In genomic region chr7:100556541-100556940, GRCh38 we compare ENCODE assay signal across 10 cellular contexts. TPM values are rescaled to one million over a fixed set of nuclear protein-coding genes. Genes with fewer than 3 reads are reported as not detected.
DNase-seq lines count a peak whose midpoint lies in the region; ATAC-seq lines count a peak whose summit lies in the region.
"Had no signal": no experiment of that assay in that cellular context is flagged by ENCODE, and none has a peak within 500 bp of the region (broad histone marks: within the 10 kb centered on the region; RNA-seq: fewer than 3 reads in every experiment).

No MANE protein-coding gene starts in this region.

- no peak for DNase-seq in activated CD4-positive, alpha-beta T cell treated with anti-CD3 and anti-CD28 coated beads, Interleukin-2, amount 10 ng/mL, durations not matched to agents 24 days and 14 days
- no peak for DNase-seq in activated CD4-positive, alpha-beta T cell treated with anti-CD3 and anti-CD28 coated beads, Interleukin-2, amount 50 U/mL, for 1 hour
- DNase-seq in renal cortical epithelial cell (ENCODE audit: low read depth) (peak; percentile 38), islet precursor cell (no peak)

- H3K9me3 Mint-ChIP-seq in activated CD4-positive, alpha-beta T cell treated with anti-CD3 and anti-CD28 coated beads, Interleukin-2, amount 10 ng/mL, durations not matched to agents 24 days and 14 days = no peaks in the 10 kb centered on the region
- H3K9me3 Mint-ChIP-seq in activated naive CD8-positive, alpha-beta T cell (ENCODE audit: low read depth) = no peaks in the 10 kb centered on the region
- H3K9me3 Mint-ChIP-seq: central memory CD8-positive, alpha-beta T cell had no signal

- peaks cover 51% of the 10 kb centered on the region for H3K36me3 Mint-ChIP-seq in activated CD4-positive, alpha-beta T cell treated with anti-CD3 and anti-CD28 coated beads, Interleukin-2, amount 10 ng/mL, durations not matched to agents 24 days and 14 days (ENCODE audit: low read depth)
- peaks cover 7% of the 10 kb centered on the region for H3K36me3 Mint-ChIP-seq in activated naive CD8-positive, alpha-beta T cell

- H3K27me3 Mint-ChIP-seq in activated CD4-positive, alpha-beta T cell treated with anti-CD3 and anti-CD28 coated beads, Interleukin-2, amount 10 ng/mL, durations not matched to agents 24 days and 14 days = no peaks in the 10 kb centered on the region
- no peaks in the 10 kb centered on the region for H3K27me3 Mint-ChIP-seq in activated naive CD8-positive, alpha-beta T cell
- H3K27me3 Mint-ChIP-seq: central memory CD8-positive, alpha-beta T cell had no signal

- intact Hi-C loops in activated CD4-positive, alpha-beta T cell treated with anti-CD3 and anti-CD28 coated beads, Interleukin-2, amount 10 ng/mL, durations not matched to agents 24 days and 14 days (cut with micrococcal nuclease) = no loop called here

- no peak overlapping the region for H3K4me3 Mint-ChIP-seq in activated CD4-positive, alpha-beta T cell treated with anti-CD3 and anti-CD28 coated beads, Interleukin-2, amount 10 ng/mL, durations not matched to agents 24 days and 14 days
- no peak overlapping the region for H3K4me3 Mint-ChIP-seq in activated naive CD8-positive, alpha-beta T cell
- H3K4me3 Mint-ChIP-seq: central memory CD8-positive, alpha-beta T cell had no signal

- peaks cover 21% of the 10 kb centered on the region for H3K4me1 Mint-ChIP-seq in activated CD4-positive, alpha-beta T cell treated with anti-CD3 and anti-CD28 coated beads, Interleukin-2, amount 10 ng/mL, durations not matched to agents 24 days and 14 days
- peaks cover 3% of the 10 kb centered on the region for H3K4me1 Mint-ChIP-seq in activated naive CD8-positive, alpha-beta T cell (ENCODE audit: low read depth)

- peak overlapping the region; percentile 58 for H3K27ac Mint-ChIP-seq in activated CD4-positive, alpha-beta T cell treated with anti-CD3 and anti-CD28 coated beads, Interleukin-2, amount 10 ng/mL, durations not matched to agents 24 days and 14 days
- peak overlapping the region; percentile 81 for H3K27ac Mint-ChIP-seq in activated naive CD8-positive, alpha-beta T cell

- no peak for ATAC-seq in GM21717 (IDR thresholded peaks at IDR 0.05; ENCODE audit: unreplicated experiment)
- ATAC-seq: A549, Right ventricle myocardium inferior had no signal

RNA-seq across cellular contexts. Expression of gene SAP25, which starts 17.2 kb away (rescaled TPM):
- 9.2 and 11.3 TPM in 2 replicates for total RNA-seq in activated CD4-positive, alpha-beta T cell treated with anti-CD3 and anti-CD28 coated beads, Interleukin-2, amount 10 ng/mL, durations not matched to agents 24 days and 14 days
- total RNA-seq in renal cortical epithelial cell = not detected in 2 replicates
- total RNA-seq: G401 had no signal

RNA-seq across cellular contexts. Expression of gene AGFG2, which starts 17.5 kb away (rescaled TPM):
- total RNA-seq in activated CD4-positive, alpha-beta T cell treated with anti-CD3 and anti-CD28 coated beads, Interleukin-2, amount 10 ng/mL, durations not matched to agents 24 days and 14 days = 112 and 114 TPM in 2 replicates
- 4.2 and 8.2 TPM in 2 replicates for total RNA-seq in renal cortical epithelial cell

RNA-seq across cellular contexts. Expression of gene LRCH4, which starts 29.4 kb away (rescaled TPM):
- total RNA-seq in activated CD4-positive, alpha-beta T cell treated with anti-CD3 and anti-CD28 coated beads, Interleukin-2, amount 10 ng/mL, durations not matched to agents 24 days and 14 days = 86.0 and 89.2 TPM in 2 replicates
- total RNA-seq in renal cortical epithelial cell = 5.0 and 10.6 TPM in 2 replicates

RNA-seq across cellular contexts. Expression of gene FBXO24, which starts 29.6 kb away (rescaled TPM):
- 0.38 and 0.42 TPM in 2 replicates for total RNA-seq in activated CD4-positive, alpha-beta T cell treated with anti-CD3 and anti-CD28 coated beads, Interleukin-2, amount 10 ng/mL, durations not matched to agents 24 days and 14 days
- 0.35 TPM in 1 of 2 replicates, not detected in the other for total RNA-seq in renal cortical epithelial cell

RNA-seq across cellular contexts. Expression of gene PCOLCE, which starts 45.6 kb away (rescaled TPM):
- total RNA-seq in activated CD4-positive, alpha-beta T cell treated with anti-CD3 and anti-CD28 coated beads, Interleukin-2, amount 10 ng/mL, durations not matched to agents 24 days and 14 days = 4.8 and 5.0 TPM in 2 replicates
- 1.9 and 2.3 TPM in 2 replicates for total RNA-seq in renal cortical epithelial cell

Comparison
In these comparisons a context has a peak if more than half of its experiments do, and no peak if none do; other contexts are left out.
1. RNA of gene AGFG2, which starts 17.5 kb away (total RNA-seq): 112 to 114 TPM in activated CD4-positive, alpha-beta T cell treated with anti-CD3 and anti-CD28 coated beads, Interleukin-2, amount 10 ng/mL, durations not matched to agents 24 days and 14 days; 4.2 to 8.2 TPM in renal cortical epithelial cell; every median in the first group is over 10 times any median in the second.